16 cellular contexts compared by ENCODE assay signal in the genomic region with DNA sequence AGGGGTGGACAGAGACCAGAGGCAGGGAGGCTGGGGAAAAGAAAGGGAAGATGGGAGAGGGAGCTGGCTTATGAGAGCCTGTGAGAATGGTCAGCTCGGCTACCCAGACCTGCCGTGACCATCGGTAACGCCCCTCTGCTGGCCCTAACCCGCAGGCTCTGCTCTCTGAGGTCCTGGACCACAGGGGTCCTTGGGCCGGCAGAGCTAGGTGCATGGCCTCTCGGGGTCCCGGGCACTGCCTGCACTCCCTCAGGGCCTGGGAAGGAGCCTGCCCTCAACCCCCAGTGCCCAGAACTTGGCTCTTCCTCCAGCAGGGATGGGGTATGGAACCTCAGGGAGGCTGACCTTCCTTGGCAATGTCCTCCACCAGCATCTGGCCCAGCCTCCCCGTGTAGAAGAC. TPM values are rescaled to one million over a fixed set of nuclear protein-coding genes. Genes with fewer than 3 reads are reported as not detected.
"Had no signal": no experiment of that assay in that cellular context is flagged by ENCODE, and none has a peak within 500 bp of the region (broad histone marks: within the 10 kb centered on the region; RNA-seq: fewer than 3 reads in every experiment).

No MANE protein-coding gene starts in this region.

- H3K9me3 Mint-ChIP-seq: activated CD4-positive, alpha-beta memory T cell treated with anti-CD3 and anti-CD28 coated beads for 36 hours; activated naive CD4-positive, alpha-beta T cell treated with anti-CD3 and anti-CD28 coated beads, Interleukin-2, amount 10 ng/mL, durations not matched to agents 7 days and 5 days; activated T-cell treated with anti-CD3 and anti-CD28 coated beads, Interleukin-2, amount 50 U/mL, for 24 hours; central memory CD8-positive, alpha-beta T cell; natural killer cell treated with Interleukin-12 subunit alpha and Interleukin-12 subunit beta and Interleukin-15 and Interleukin-18, amount 100 ng/mL, for 72 hours; type B pancreatic cell had no signal

- H3K4me3 ChIP-seq: ascending aorta, colonic mucosa, lung, stomach had no signal

- H3K9me3 ChIP-seq: ascending aorta, colonic mucosa, stomach had no signal

- H3K4me1 ChIP-seq: ascending aorta, colonic mucosa, foreskin keratinocyte had no signal

- H3K36me3 ChIP-seq: ascending aorta, colonic mucosa had no signal

- H3K27me3 Mint-ChIP-seq: activated CD4-positive, alpha-beta memory T cell treated with anti-CD3 and anti-CD28 coated beads for 36 hours; activated T-cell treated with anti-CD3 and anti-CD28 coated beads, Interleukin-2, amount 50 U/mL, for 24 hours; central memory CD8-positive, alpha-beta T cell; progenitor cell of endocrine pancreas; type B pancreatic cell had no signal

- ATAC-seq: foreskin keratinocyte had no signal

- H3K27me3 ChIP-seq: ascending aorta, colonic mucosa, foreskin keratinocyte, stomach had no signal

- DNase-seq: foreskin keratinocyte, hippocampal formation, occipital lobe had no signal

- H3K36me3 Mint-ChIP-seq: activated CD4-positive, alpha-beta memory T cell treated with anti-CD3 and anti-CD28 coated beads for 36 hours; activated naive CD4-positive, alpha-beta T cell treated with anti-CD3 and anti-CD28 coated beads, Interleukin-2, amount 10 ng/mL, durations not matched to agents 7 days and 5 days; natural killer cell treated with Interleukin-12 subunit alpha and Interleukin-12 subunit beta and Interleukin-15 and Interleukin-18, amount 100 ng/mL, for 72 hours; type B pancreatic cell had no signal

- H3K27ac Mint-ChIP-seq: activated CD4-positive, alpha-beta memory T cell treated with anti-CD3 and anti-CD28 coated beads for 36 hours; activated naive CD4-positive, alpha-beta T cell treated with anti-CD3 and anti-CD28 coated beads, Interleukin-2, amount 10 ng/mL, durations not matched to agents 7 days and 5 days; activated T-cell treated with anti-CD3 and anti-CD28 coated beads, Interleukin-2, amount 50 U/mL, for 24 hours; mesothelial cell of epicardium; natural killer cell treated with Interleukin-12 subunit alpha and Interleukin-12 subunit beta and Interleukin-15 and Interleukin-18, amount 100 ng/mL, for 72 hours; progenitor cell of endocrine pancreas; type B pancreatic cell had no signal

- H3K27ac ChIP-seq: ascending aorta, colonic mucosa, foreskin keratinocyte, stomach had no signal

- H3K4me3 Mint-ChIP-seq: activated CD4-positive, alpha-beta memory T cell treated with anti-CD3 and anti-CD28 coated beads for 36 hours; activated naive CD4-positive, alpha-beta T cell treated with anti-CD3 and anti-CD28 coated beads, Interleukin-2, amount 10 ng/mL, durations not matched to agents 7 days and 5 days; activated T-cell treated with anti-CD3 and anti-CD28 coated beads, Interleukin-2, amount 50 U/mL, for 24 hours; central memory CD8-positive, alpha-beta T cell; mesothelial cell of epicardium; natural killer cell treated with Interleukin-12 subunit alpha and Interleukin-12 subunit beta and Interleukin-15 and Interleukin-18, amount 100 ng/mL, for 72 hours; type B pancreatic cell had no signal

RNA-seq across cellular contexts. Expression of gene GGT5, which starts 13.2 kb away (rescaled TPM):
- total RNA-seq: activated CD4-positive, alpha-beta memory T cell treated with anti-CD3 and anti-CD28 coated beads for 36 hours; foreskin keratinocyte; progenitor cell of endocrine pancreas had no signal
- polyA plus RNA-seq: foreskin keratinocyte, keratinocyte had no signal

RNA-seq across cellular contexts. Expression of gene SUSD2, which starts 50.4 kb away (rescaled TPM):
- total RNA-seq: occipital lobe had no signal
